ENCODE assay signal across 2 cellular contexts in the genomic region with DNA sequence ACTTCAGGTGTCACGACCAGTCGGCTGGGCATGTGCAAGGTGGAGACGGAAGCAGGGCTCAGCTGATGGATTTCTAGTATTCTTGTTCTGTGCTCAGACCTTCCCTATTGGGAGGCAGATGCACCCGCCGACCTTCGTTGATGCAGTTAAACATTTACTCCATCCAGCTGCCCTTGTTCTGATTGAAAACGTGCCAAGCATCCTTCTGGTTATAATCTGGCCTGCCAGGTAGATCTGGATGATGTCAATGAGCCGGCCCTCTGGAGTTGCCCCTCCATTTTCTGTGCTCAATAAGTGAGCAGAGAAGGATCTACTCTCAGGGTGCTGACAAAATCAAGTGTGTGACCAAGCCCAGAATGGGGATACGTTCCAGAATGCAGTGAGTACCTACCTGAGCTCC.
TF ChIP-seq lines count a peak whose summit lies in the region.

No MANE protein-coding gene starts in this region.

TF ChIP-seq in SK-N-SH, 30 proteins besides CTCF, POLR2A, EP300 and RAD21:
- TF ChIP-seq, protein P1, sequence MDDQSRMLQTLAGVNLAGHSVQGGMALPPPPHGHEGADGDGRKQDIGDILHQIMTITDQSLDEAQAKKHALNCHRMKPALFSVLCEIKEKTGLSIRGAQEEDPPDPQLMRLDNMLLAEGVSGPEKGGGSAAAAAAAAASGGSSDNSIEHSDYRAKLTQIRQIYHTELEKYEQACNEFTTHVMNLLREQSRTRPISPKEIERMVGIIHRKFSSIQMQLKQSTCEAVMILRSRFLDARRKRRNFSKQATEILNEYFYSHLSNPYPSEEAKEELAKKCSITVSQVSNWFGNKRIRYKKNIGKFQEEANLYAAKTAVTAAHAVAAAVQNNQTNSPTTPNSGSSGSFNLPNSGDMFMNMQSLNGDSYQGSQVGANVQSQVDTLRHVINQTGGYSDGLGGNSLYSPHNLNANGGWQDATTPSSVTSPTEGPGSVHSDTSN (IDR thresholded peaks at IDR 0.05), result no peak
- no peak for TF ChIP-seq SMC3 (IDR thresholded peaks at IDR 0.05; ENCODE audit: low read depth, low read length)
- TF ChIP-seq GATA2 (CRISPR knock-in tag; IDR thresholded peaks at IDR 0.05), result peak; percentile 17; the same call in 1 of the 2 replicates
- TF ChIP-seq CHD2 (IDR thresholded peaks at IDR 0.05; ENCODE audit: low read length, partially characterized antibody), result no peak
- no peak for TF ChIP-seq MXI1 (IDR thresholded peaks at IDR 0.05; ENCODE audit: low read depth, low read length)
- TF ChIP-seq FOSL2 (IDR thresholded peaks at IDR 0.05; ENCODE audit: borderline replicate concordance, low read depth), result no peak

TF ChIP-seq in SK-N-SH treated with all-trans-retinoic acid at 6 μM for 48 hours, 23 proteins besides CTCF, POLR2A, EP300 and RAD21:
- TF ChIP-seq BACH2 (CRISPR knock-in tag; IDR thresholded peaks at IDR 0.05; ENCODE audit: borderline replicate concordance) (no peak), ZNF565 (CRISPR knock-in tag; conservative IDR thresholded peaks at IDR 0.05; ENCODE audit: low read depth) (no peak), ZC3H10 (CRISPR knock-in tag; IDR thresholded peaks at IDR 0.05) (no peak), PPARA (CRISPR knock-in tag; IDR thresholded peaks at IDR 0.05; ENCODE audit: borderline replicate concordance) (no peak), ZNF8 (CRISPR knock-in tag; IDR thresholded peaks at IDR 0.05) (no peak), ARNTL (CRISPR knock-in tag; IDR thresholded peaks at IDR 0.05; ENCODE audit: borderline replicate concordance, low read depth) (no peak), ZFP30 (CRISPR knock-in tag; IDR thresholded peaks at IDR 0.05) (no peak), RARB (CRISPR knock-in tag; IDR thresholded peaks at IDR 0.05) (no peak), TCF4 (CRISPR knock-in tag; IDR thresholded peaks at IDR 0.05; ENCODE audit: borderline replicate concordance) (no peak)
- TF ChIP-seq, protein P2, sequence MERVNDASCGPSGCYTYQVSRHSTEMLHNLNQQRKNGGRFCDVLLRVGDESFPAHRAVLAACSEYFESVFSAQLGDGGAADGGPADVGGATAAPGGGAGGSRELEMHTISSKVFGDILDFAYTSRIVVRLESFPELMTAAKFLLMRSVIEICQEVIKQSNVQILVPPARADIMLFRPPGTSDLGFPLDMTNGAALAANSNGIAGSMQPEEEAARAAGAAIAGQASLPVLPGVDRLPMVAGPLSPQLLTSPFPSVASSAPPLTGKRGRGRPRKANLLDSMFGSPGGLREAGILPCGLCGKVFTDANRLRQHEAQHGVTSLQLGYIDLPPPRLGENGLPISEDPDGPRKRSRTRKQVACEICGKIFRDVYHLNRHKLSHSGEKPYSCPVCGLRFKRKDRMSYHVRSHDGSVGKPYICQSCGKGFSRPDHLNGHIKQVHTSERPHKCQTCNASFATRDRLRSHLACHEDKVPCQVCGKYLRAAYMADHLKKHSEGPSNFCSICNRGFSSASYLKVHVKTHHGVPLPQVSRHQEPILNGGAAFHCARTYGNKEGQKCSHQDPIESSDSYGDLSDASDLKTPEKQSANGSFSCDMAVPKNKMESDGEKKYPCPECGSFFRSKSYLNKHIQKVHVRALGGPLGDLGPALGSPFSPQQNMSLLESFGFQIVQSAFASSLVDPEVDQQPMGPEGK (CRISPR knock-in tag; IDR thresholded peaks at IDR 0.05; ENCODE audit: borderline replicate concordance), result no peak
- TF ChIP-seq, protein P3, sequence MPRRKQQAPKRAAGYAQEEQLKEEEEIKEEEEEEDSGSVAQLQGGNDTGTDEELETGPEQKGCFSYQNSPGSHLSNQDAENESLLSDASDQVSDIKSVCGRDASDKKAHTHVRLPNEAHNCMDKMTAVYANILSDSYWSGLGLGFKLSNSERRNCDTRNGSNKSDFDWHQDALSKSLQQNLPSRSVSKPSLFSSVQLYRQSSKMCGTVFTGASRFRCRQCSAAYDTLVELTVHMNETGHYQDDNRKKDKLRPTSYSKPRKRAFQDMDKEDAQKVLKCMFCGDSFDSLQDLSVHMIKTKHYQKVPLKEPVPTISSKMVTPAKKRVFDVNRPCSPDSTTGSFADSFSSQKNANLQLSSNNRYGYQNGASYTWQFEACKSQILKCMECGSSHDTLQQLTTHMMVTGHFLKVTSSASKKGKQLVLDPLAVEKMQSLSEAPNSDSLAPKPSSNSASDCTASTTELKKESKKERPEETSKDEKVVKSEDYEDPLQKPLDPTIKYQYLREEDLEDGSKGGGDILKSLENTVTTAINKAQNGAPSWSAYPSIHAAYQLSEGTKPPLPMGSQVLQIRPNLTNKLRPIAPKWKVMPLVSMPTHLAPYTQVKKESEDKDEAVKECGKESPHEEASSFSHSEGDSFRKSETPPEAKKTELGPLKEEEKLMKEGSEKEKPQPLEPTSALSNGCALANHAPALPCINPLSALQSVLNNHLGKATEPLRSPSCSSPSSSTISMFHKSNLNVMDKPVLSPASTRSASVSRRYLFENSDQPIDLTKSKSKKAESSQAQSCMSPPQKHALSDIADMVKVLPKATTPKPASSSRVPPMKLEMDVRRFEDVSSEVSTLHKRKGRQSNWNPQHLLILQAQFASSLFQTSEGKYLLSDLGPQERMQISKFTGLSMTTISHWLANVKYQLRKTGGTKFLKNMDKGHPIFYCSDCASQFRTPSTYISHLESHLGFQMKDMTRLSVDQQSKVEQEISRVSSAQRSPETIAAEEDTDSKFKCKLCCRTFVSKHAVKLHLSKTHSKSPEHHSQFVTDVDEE (CRISPR knock-in tag; IDR thresholded peaks at IDR 0.05), result no peak
- TF ChIP-seq, protein P4, sequence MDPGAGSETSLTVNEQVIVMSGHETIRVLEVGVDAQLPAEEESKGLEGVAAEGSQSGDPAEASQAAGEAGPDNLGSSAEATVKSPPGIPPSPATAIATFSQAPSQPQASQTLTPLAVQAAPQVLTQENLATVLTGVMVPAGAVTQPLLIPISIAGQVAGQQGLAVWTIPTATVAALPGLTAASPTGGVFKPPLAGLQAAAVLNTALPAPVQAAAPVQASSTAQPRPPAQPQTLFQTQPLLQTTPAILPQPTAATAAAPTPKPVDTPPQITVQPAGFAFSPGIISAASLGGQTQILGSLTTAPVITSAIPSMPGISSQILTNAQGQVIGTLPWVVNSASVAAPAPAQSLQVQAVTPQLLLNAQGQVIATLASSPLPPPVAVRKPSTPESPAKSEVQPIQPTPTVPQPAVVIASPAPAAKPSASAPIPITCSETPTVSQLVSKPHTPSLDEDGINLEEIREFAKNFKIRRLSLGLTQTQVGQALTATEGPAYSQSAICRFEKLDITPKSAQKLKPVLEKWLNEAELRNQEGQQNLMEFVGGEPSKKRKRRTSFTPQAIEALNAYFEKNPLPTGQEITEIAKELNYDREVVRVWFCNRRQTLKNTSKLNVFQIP (CRISPR knock-in tag; IDR thresholded peaks at IDR 0.05; ENCODE audit: borderline replicate concordance, low read depth), result no peak
